Comparison of ENCODE assay signal across 19 cellular contexts in the genomic region with DNA sequence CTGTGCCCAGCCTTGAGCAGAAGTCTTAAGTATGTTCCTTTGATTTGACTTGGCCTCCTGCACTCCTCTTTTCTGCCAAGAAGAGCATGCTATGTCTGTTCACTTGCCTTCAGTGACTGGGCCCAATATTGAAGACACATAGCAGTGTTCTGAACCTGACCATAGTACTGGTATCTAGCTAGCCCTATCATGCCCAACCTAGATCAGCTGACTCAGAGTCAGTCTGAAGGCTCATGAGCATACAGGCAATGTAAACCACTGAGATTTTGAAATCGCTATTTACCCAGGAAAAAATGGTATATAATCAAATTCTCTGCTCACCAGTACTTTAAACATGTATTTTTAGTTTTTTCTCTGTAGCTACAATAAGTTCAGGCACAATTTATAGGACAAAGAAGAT.
DNase-seq lines count a peak whose midpoint lies in the region; ATAC-seq and TF ChIP-seq lines count a peak whose summit lies in the region.
"Had no signal": no experiment of that assay in that cellular context is flagged by ENCODE, and none has a peak within 500 bp of the region (broad histone marks: within the 10 kb centered on the region; RNA-seq: fewer than 3 reads in every experiment).

No MANE protein-coding gene starts in this region.

- H3K9me3 ChIP-seq in SJSA1 (replicated peaks) (no peaks in the 10 kb centered on the region), upper lobe of right lung (no peaks in the 10 kb centered on the region)

- H3K36me3 Mint-ChIP-seq in HFFc6 (ENCODE audit: low read depth) = peaks cover 40% of the 10 kb centered on the region

- H3K4me1 ChIP-seq in SJSA1 (replicated peaks) = peaks cover 15% of the 10 kb centered on the region
- peaks cover 9% of the 10 kb centered on the region for H3K4me1 ChIP-seq in foreskin keratinocyte
- no peaks in the 10 kb centered on the region for H3K4me1 ChIP-seq in upper lobe of right lung

- peak; percentile 68 for ATAC-seq in foreskin keratinocyte
- peak; percentile 53 for ATAC-seq in upper lobe of right lung
- ATAC-seq: HCT116 had no signal

- H3K27ac ChIP-seq in SJSA1 (peak overlapping the region; percentile 22; the same call in 1 of the 2 replicates), foreskin keratinocyte (no peak overlapping the region), upper lobe of right lung (no peak overlapping the region)
- H3K27ac ChIP-seq: C4-2B had no signal

- H3K9me3 Mint-ChIP-seq in HFFc6 = peaks cover 12% of the 10 kb centered on the region

- H3K27ac Mint-ChIP-seq in HFFc6 = peak overlapping the region; percentile 79

- H3K36me3 ChIP-seq in SJSA1 (no peaks in the 10 kb centered on the region), upper lobe of right lung (peaks cover 3% of the 10 kb centered on the region)

- DNase-seq in HFFc6 = no peak
- DNase-seq in SJSA1 (ENCODE audit: low read depth in 1 of 2, low spot score in 2 of 2) = no peak
- peak; percentile 44 to 73 for DNase-seq in foreskin keratinocyte
- DNase-seq in upper lobe of right lung = no peak
- no peak for DNase-seq in EL
- DNase-seq in GM19238 (ENCODE audit: insufficient read length, low spot score) = no peak
- no peak for DNase-seq in SHP77 treated with DMSO at 0.1 percent for 48 hours (lab: John Stamatoyannopoulos, UW)
- DNase-seq: ACHN, AML-193, DMS79 treated with DMSO at 0.1 percent for 48 hours, KBM-7, MV-4-11, NCI-H1417, NCI-H187, NCI-H2107, NCI-H510A, NCI-H774 had no signal

- peak overlapping the region; percentile 19; the same call in 1 of the 2 replicates for H3K4me3 Mint-ChIP-seq in HFFc6

- H3K27me3 Mint-ChIP-seq in HFFc6 (ENCODE audit: insufficient read depth) = no peaks in the 10 kb centered on the region; the same call in 1 of the 2 replicates

- H3K4me3 ChIP-seq in SJSA1 (no peak overlapping the region), upper lobe of right lung (no peak overlapping the region)

- H3K27me3 ChIP-seq in SJSA1 (replicated peaks) (no peaks in the 10 kb centered on the region), foreskin keratinocyte (no peaks in the 10 kb centered on the region), upper lobe of right lung (no peaks in the 10 kb centered on the region)

- TF ChIP-seq CTCF in HFFc6 (IDR thresholded peaks at IDR 0.05) (no peak), foreskin keratinocyte (conservative IDR thresholded peaks at IDR 0.05) (no peak), upper lobe of right lung (IDR thresholded peaks at IDR 0.05) (no peak)

- intact Hi-C loops in upper lobe of right lung (cut with DNase I) = no loop called here

- peaks cover 48% of the 10 kb centered on the region for H3K4me1 Mint-ChIP-seq in HFFc6 (ENCODE audit: low read depth)

Comparison
In these comparisons a context has a peak if more than half of its experiments do, and no peak if none do; other contexts are left out.
1. DNase-seq: peak in foreskin keratinocyte (2 of 2); none in HFFc6 (single experiment), SJSA1 (0 of 2), upper lobe of right lung (single experiment), EL (single experiment), GM19238 (single experiment) and SHP77 treated with DMSO at 0.1 percent for 48 hours (single experiment).